18 cellular contexts compared by ENCODE assay signal in the genomic region with DNA sequence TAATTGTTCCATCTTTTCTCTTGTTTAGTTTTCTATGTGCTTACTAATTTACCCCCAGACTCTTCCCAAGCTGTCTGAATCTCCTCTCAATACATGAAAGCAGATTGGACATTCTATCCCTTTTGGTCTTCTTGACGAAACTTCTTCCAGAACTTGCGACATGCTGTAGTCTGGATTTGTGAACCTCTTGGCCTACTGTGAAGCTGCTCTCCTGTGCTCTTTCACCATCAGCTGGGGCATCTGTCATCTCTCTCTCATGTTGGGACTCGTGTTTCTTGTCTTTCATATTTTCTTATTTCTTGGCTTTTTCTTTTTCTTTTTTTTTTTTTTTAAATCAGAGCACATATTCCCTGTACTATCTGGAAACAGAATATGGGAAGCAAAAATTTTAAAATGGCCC. TPM values are rescaled to one million over a fixed set of nuclear protein-coding genes. Genes with fewer than 3 reads are reported as not detected.
DNase-seq lines count a peak whose midpoint lies in the region; ATAC-seq and TF ChIP-seq lines count a peak whose summit lies in the region.
"Had no signal": no experiment of that assay in that cellular context is flagged by ENCODE, and none has a peak within 500 bp of the region (broad histone marks: within the 10 kb centered on the region; RNA-seq: fewer than 3 reads in every experiment).

No MANE protein-coding gene starts in this region.

- H4K20me1 ChIP-seq in neural progenitor cell (ENCODE audit: low read depth): no peaks in the 10 kb centered on the region
- H4K20me1 ChIP-seq: BLaER1 had no signal

- H3K4me1 Mint-ChIP-seq in MCF 10A (ENCODE audit: insufficient read depth, unreplicated experiment): peaks cover 13% of the 10 kb centered on the region
- H3K4me1 Mint-ChIP-seq in neural progenitor cell: no peaks in the 10 kb centered on the region
- H3K4me1 Mint-ChIP-seq: CD14-positive monocyte had no signal

- ATAC-seq in Right ventricle myocardium superior (ENCODE audit: poor library complexity): no peak
- ATAC-seq: A549; CD8-positive, alpha-beta T cell; GM12878 had no signal

- H3K27me3 Mint-ChIP-seq in MCF 10A (ENCODE audit: insufficient read depth, unreplicated experiment) (no peaks in the 10 kb centered on the region), neural progenitor cell (ENCODE audit: insufficient read depth, low read depth) (no peaks in the 10 kb centered on the region)

- BruUV-seq in MCF 10A (replicated peaks; lab: Mats Ljungman, UMichigan): no TSS peak

- H3K27ac ChIP-seq in breast epithelium (no peak overlapping the region), neural progenitor cell (no peak overlapping the region)
- H3K27ac ChIP-seq: 22Rv1, A549, BLaER1, HL-60 had no signal

- H3K4me1 ChIP-seq in breast epithelium (no peaks in the 10 kb centered on the region), neural progenitor cell (no peaks in the 10 kb centered on the region)
- H3K4me1 ChIP-seq: A549, HAP-1 had no signal

- DNase-seq in MCF 10A (ENCODE audit: unreplicated experiment) (no peak), breast epithelium (ENCODE audit: low spot score in 2 of 2) (no peak), amniotic epithelial cell (ENCODE audit: low read depth) (peak; percentile 59), fibroblast of gingiva (ENCODE audit: low read depth) (peak; percentile 66), neural progenitor cell (ENCODE audit: low spot score) (no peak), Right ventricle myocardium superior (no peak), LoVo (ENCODE audit: low spot score) (no peak)
- DNase-seq: Calu3; CD8-positive, alpha-beta T cell; DND-41; EL had no signal

- H3K36me3 ChIP-seq in breast epithelium (no peaks in the 10 kb centered on the region), neural progenitor cell (peaks cover 34% of the 10 kb centered on the region)

- H3F3A ChIP-seq in neural progenitor cell (ENCODE audit: low read depth): no peaks in the 10 kb centered on the region

- H3K4me3 ChIP-seq in breast epithelium (no peak overlapping the region), neural progenitor cell (no peak overlapping the region)
- H3K4me3 ChIP-seq: A549, BLaER1, GM12878, HAP-1 had no signal

- H3K9me3 ChIP-seq in breast epithelium (peaks cover 5 to 11% of the 10 kb centered on the region in 2 donors), neural progenitor cell (ENCODE audit: low read depth) (peaks cover 15% of the 10 kb centered on the region)

- POLR2A ChIA-PET in MCF 10A (lab: Yijun Ruan, JAX): interaction anchor here (0.8 to 5.1 kb wide), 4 partner anchors 10 to 21 kb away, joined by 3 to 46 read pairs (median 8); a partner anchor contains a TSS

- no peak overlapping the region for H2AFZ ChIP-seq in neural progenitor cell (replicated peaks)

- H3K27me3 ChIP-seq in breast epithelium: no peaks in the 10 kb centered on the region
- H3K27me3 ChIP-seq in neural progenitor cell: no peaks in the 10 kb centered on the region
- H3K27me3 ChIP-seq: BLaER1 had no signal

- no peak overlapping the region for H3K4me2 ChIP-seq in neural progenitor cell
- H3K4me2 ChIP-seq: A549, BLaER1 had no signal

- H3K9ac ChIP-seq in neural progenitor cell: no peak overlapping the region
- H3K9ac ChIP-seq: BLaER1 had no signal

- no peak overlapping the region for H3K4me3 Mint-ChIP-seq in MCF 10A (ENCODE audit: unreplicated experiment)
- no peak overlapping the region for H3K4me3 Mint-ChIP-seq in neural progenitor cell
- H3K4me3 Mint-ChIP-seq: CD14-positive monocyte; CD8-positive, alpha-beta T cell had no signal

- TF ChIP-seq CTCF in MCF 10A (IDR thresholded peaks at IDR 0.05; ENCODE audit: unreplicated experiment) (no peak), breast epithelium (IDR thresholded peaks at IDR 0.05) (no peak), neural progenitor cell (IDR thresholded peaks at IDR 0.05) (no peak)

- H3K9me3 Mint-ChIP-seq in MCF 10A (ENCODE audit: unreplicated experiment) (no peaks in the 10 kb centered on the region), neural progenitor cell (peaks cover 30% of the 10 kb centered on the region)

- H3K79me2 ChIP-seq in neural progenitor cell (ENCODE audit: low read depth): peaks cover 3% of the 10 kb centered on the region

- no peak for TF ChIP-seq POLR2A in breast epithelium (IDR thresholded peaks at IDR 0.05)

- H3K27ac Mint-ChIP-seq in MCF 10A (ENCODE audit: low read depth, unreplicated experiment) (peak overlapping the region; percentile 36), neural progenitor cell (no peak overlapping the region)
- H3K27ac Mint-ChIP-seq: CD8-positive, alpha-beta T cell had no signal

- peaks cover 41% of the 10 kb centered on the region for H3K36me3 Mint-ChIP-seq in MCF 10A (ENCODE audit: insufficient read depth, unreplicated experiment)
- H3K36me3 Mint-ChIP-seq in neural progenitor cell: peaks cover 54% of the 10 kb centered on the region

- intact Hi-C loops in MCF 10A (cut with micrococcal nuclease) (no loop called here), breast epithelium (cut with DNase I; ENCODE audit: low total_unique reads) (no loop called here), Right ventricle myocardium superior (cut with DNase I) (no loop called here)

- CTCF ChIA-PET in MCF 10A (lab: Yijun Ruan, JAX): interaction anchor here (0.7 kb wide), 1 partner anchor 234 kb away, joined by 3 read pairs; no protein-coding TSS in a partner anchor

RNA-seq across cellular contexts. Expression of a gene that starts 6.8 kb away (rescaled TPM):
- 17.3 and 19.6 TPM in 2 replicates for total RNA-seq in MCF 10A (2022)
- 10 to 100 TPM; 20.5 to 26.2 (median 22.9) TPM for total RNA-seq in breast epithelium
- total RNA-seq in neural progenitor cell (ENCODE audit: low replicate concordance): 19.0 and 29.2 TPM in 2 replicates
- total RNA-seq in Right ventricle myocardium superior: 39.3 TPM

RNA-seq across cellular contexts. Expression of a gene that starts 17.0 kb away (rescaled TPM):
- total RNA-seq in MCF 10A (2022) (37.2 and 45.0 TPM in 2 replicates), breast epithelium (10 to 100 TPM; 60.6 to 69.8 (median 61.3) TPM), neural progenitor cell (ENCODE audit: low replicate concordance) (74.0 and 115 TPM in 2 replicates), Right ventricle myocardium superior (58.3 TPM)

RNA-seq across cellular contexts. Expression of a gene that starts 34.9 kb away (rescaled TPM):
- total RNA-seq in MCF 10A (2022): 68.2 and 70.3 TPM in 2 replicates
- total RNA-seq in breast epithelium: 10 to 100 TPM; 35.0 to 45.2 (median 37.5) TPM
- 61.4 and 109 TPM in 2 replicates for total RNA-seq in neural progenitor cell (ENCODE audit: low replicate concordance)
- 24.3 TPM for total RNA-seq in Right ventricle myocardium superior

Comparison
In these comparisons a context has a peak if more than half of its experiments do, and no peak if none do; other contexts are left out.
1. DNase-seq: peak in amniotic epithelial cell (single experiment) and fibroblast of gingiva (single experiment); none in MCF 10A (single experiment), breast epithelium (0 of 2), neural progenitor cell (single experiment), Right ventricle myocardium superior (single experiment) and LoVo (single experiment).